3 cellular contexts compared by ENCODE assay signal in the genomic region with DNA sequence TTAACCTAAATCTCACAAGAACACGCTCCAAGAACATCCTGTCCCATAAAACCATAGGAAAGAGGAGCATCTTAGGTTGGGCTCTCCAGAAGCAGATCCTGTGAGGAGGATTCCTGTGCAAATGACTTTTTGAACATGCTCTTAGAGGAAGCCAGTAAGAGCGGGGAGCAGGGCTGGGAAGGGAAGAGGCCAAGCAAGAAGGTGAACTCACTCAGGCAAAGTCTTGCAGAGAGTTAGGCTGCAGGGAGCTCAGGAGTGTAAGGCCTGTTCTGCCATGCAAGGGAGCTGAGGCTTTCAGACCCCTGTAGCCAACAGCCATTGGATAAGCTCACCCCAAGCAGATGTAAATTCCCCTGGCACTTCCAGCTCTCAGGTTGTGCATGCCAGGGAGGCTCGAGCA.
"Had no signal": no experiment of that assay in that cellular context is flagged by ENCODE, and none has a peak within 500 bp of the region (broad histone marks: within the 10 kb centered on the region; RNA-seq: fewer than 3 reads in every experiment).

No MANE protein-coding gene starts in this region.

- ATAC-seq: GM12878 had no signal

- DNase-seq: GDM1, GF-D8 had no signal

- H3K4me3 ChIP-seq: GM12878 had no signal
